In genomic region chr12:104215638-104216297, GRCh38 we compare ENCODE assay signal across 8 cellular contexts. TPM values are rescaled to one million over a fixed set of nuclear protein-coding genes. Genes with fewer than 3 reads are reported as not detected.
DNase-seq lines count a peak whose midpoint lies in the region; ATAC-seq and TF ChIP-seq lines count a peak whose summit lies in the region.

Gene TXNRD1, plus strand, starts transcription at chr12:104215779. Its CDS starts 24 bp downstream, at chr12:104215803.

- no peak for TF ChIP-seq POLR2A in lower leg skin (IDR thresholded peaks at IDR 0.05)

- DNase-seq in Daoy (ENCODE audit: low read depth), result peak; percentile 63
- peak; percentile 85 for DNase-seq in LoVo (ENCODE audit: low spot score)
- peak; percentile 66 to 73 for DNase-seq in activated CD4-positive, alpha-beta T cell treated with anti-CD3 and anti-CD28 coated beads, Interleukin-2, amount 50 U/mL, for 24 hours (ENCODE audit: low read depth in 1 of 2, low spot score in 1 of 2)
- DNase-seq in lower leg skin (ENCODE audit: low spot score in 2 of 2), result peak; percentile 69 to 95
- DNase-seq in stimulated activated CD4-positive, alpha-beta T cell treated with anti-CD3 and anti-CD28 coated beads, Interleukin-4, amount 100 ng/mL, for 24 hours, result peak; percentile 86
- no peak for DNase-seq in NCI-H1048 (lab: John Stamatoyannopoulos, UW)

- peak in 1 of 3 donors; percentile 2 for TF ChIP-seq CTCF in lower leg skin (IDR thresholded peaks at IDR 0.05)

- peaks cover 12% of the 10 kb centered on the region in 2 donors for H3K4me1 ChIP-seq in duodenal mucosa (ENCODE audit: control insufficient read depth in 1 of 2, insufficient read depth in 2 of 2, low read length in 2 of 2)

- ATAC-seq in GM21723 (IDR thresholded peaks at IDR 0.05; ENCODE audit: unreplicated experiment), result peak; percentile 97

- H3K9ac ChIP-seq in duodenal mucosa (ENCODE audit: low read depth in 1 of 2, low read length in 2 of 2), result peak within 1 kb of the TSS; percentile 59 to 60

- no peaks in the 10 kb centered on the region for H3K36me3 ChIP-seq in duodenal mucosa (ENCODE audit: control insufficient read depth in 1 of 2, insufficient read depth in 2 of 2, low read length in 2 of 2)

- H3K27ac ChIP-seq in duodenal mucosa (ENCODE audit: low read depth, low read length), result no peak within 1 kb of the TSS

- intact Hi-C loops in lower leg skin (cut with DNase I; ENCODE audit: low total_unique reads), result loop anchor here (5.0 kb wide), 1 partner anchor 142 kb away; no protein-coding TSS in a partner anchor

- H3K9me3 ChIP-seq in duodenal mucosa (ENCODE audit: control insufficient read depth in 1 of 2, low read length in 2 of 2), result no peaks in the 10 kb centered on the region

- no peaks in the 10 kb centered on the region for H3K27me3 ChIP-seq in duodenal mucosa (ENCODE audit: control insufficient read depth in 1 of 2, insufficient read depth in 2 of 2, low read length in 2 of 2)

- WGBS in lower leg skin, 2 donors, result 10 to 11% methylated on average over 57 to 65 of the region's 71 CpGs

- H3K4me3 ChIP-seq in duodenal mucosa (ENCODE audit: low read depth in 1 of 2, low read length in 2 of 2) (peak within 1 kb of the TSS; percentile 69 to 72), lower leg skin (ENCODE audit: low read depth, poor library complexity, severe bottlenecking) (peak within 1 kb of the TSS; percentile 26)

RNA-seq across cellular contexts. Expression of gene TXNRD1, which starts in this region (rescaled TPM):
- 265 and 275 TPM in 2 replicates for total RNA-seq in Daoy (2014; rRNA removed; shearing (Covaris generic))
- total RNA-seq in lower leg skin, result 10 to 100 TPM; 23.4 to 43.2 (median 35.6) TPM
